Comparison of ENCODE assay signal across 9 cellular contexts in the genomic region with DNA sequence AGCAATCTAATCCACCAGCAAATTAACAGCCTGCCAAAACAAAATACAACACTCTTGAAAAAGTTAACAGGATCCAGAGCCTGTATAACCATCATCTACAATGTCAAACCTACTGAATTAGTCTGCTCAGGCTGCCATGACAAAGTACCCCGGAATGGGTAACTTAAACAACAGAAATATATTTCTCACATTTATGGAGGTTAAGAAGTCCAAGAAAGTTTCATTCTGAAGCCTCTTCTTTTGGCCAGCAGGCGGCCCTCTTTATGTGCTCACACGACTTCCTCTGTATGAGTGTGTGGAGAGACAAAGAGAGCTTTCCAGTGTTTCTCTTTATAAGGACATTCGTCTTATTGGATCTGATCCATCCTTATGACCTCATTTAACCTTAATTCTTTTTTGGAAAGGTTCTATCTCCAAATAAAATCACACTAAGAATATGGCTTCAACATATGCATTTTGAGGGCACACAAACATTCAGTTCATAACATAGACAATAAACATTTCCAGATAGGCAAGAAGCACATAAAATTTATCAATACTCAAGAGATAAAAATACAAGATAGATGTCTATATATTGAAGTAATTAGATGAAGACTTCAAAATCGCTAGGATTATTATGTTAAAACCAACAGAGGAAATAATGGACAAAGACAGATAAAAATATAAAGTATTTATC. TPM values are rescaled to one million over a fixed set of nuclear protein-coding genes. Genes with fewer than 3 reads are reported as not detected.
A peak's percentile ranks its signal among the peaks of the same experiment; 100 is the strongest.
DNase-seq lines count a peak whose midpoint lies in the region; ATAC-seq and TF ChIP-seq lines count a peak whose summit lies in the region.
"Had no signal": no experiment of that assay in that cellular context is flagged by ENCODE, and none has a peak within 500 bp of the region (broad histone marks: within the 10 kb centered on the region; RNA-seq: fewer than 3 reads in every experiment).

No MANE protein-coding gene starts in this region.

- no peak overlapping the region for H3K4me3 ChIP-seq in right atrium auricular region

- H3K27ac Mint-ChIP-seq in activated naive CD8-positive, alpha-beta T cell treated with anti-CD3 and anti-CD28 coated beads, Interleukin-2, amount 50 U/mL, for 24 hours = no peak overlapping the region
- H3K27ac Mint-ChIP-seq: immature natural killer cell had no signal

- H3K4me3 Mint-ChIP-seq in activated naive CD8-positive, alpha-beta T cell treated with anti-CD3 and anti-CD28 coated beads, Interleukin-2, amount 50 U/mL, for 24 hours = no peak overlapping the region
- H3K4me3 Mint-ChIP-seq: immature natural killer cell had no signal

- H3K4me1 ChIP-seq in right atrium auricular region = peaks cover 0 to 3% of the 10 kb centered on the region in 2 donors

- H3K36me3 ChIP-seq in right atrium auricular region = no peaks in the 10 kb centered on the region

- DNase-seq in AML-193 (lab: John Stamatoyannopoulos, UW) = peak; percentile 28 to 41
- DNase-seq in GM13976 (ENCODE audit: low spot score) = peak; percentile 35
- peak; percentile 50 for DNase-seq in LoVo (ENCODE audit: low spot score)
- peak; percentile 17 for DNase-seq in activated naive CD8-positive, alpha-beta T cell treated with anti-CD3 and anti-CD28 coated beads, Interleukin-2, amount 50 U/mL, for 24 hours
- DNase-seq in right atrium auricular region (ENCODE audit: low spot score) = peak; percentile 75
- DNase-seq in stimulated activated CD4-positive, alpha-beta T cell treated with anti-CD3 and anti-CD28 coated beads, Interleukin-4, amount 100 ng/mL, for 1 hour = peak; percentile 16

- in situ Hi-C loops in GM13976 (cut with MboI; ENCODE audit: low sequenced_read_pairs, unreplicated experiment) = no loop called here

- H3K36me3 Mint-ChIP-seq in activated naive CD8-positive, alpha-beta T cell treated with anti-CD3 and anti-CD28 coated beads, Interleukin-2, amount 50 U/mL, for 24 hours (ENCODE audit: low read depth) = no peaks in the 10 kb centered on the region
- H3K36me3 Mint-ChIP-seq: immature natural killer cell had no signal

- peaks cover 34% of the 10 kb centered on the region for H3K27me3 Mint-ChIP-seq in activated naive CD8-positive, alpha-beta T cell treated with anti-CD3 and anti-CD28 coated beads, Interleukin-2, amount 50 U/mL, for 24 hours

- H3K4me1 Mint-ChIP-seq in activated naive CD8-positive, alpha-beta T cell treated with anti-CD3 and anti-CD28 coated beads, Interleukin-2, amount 50 U/mL, for 24 hours = no peaks in the 10 kb centered on the region

- H3K27me3 ChIP-seq in right atrium auricular region = no peaks in the 10 kb centered on the region

- no peaks in the 10 kb centered on the region for H3K9me3 ChIP-seq in right atrium auricular region

- H3K27ac ChIP-seq in right atrium auricular region = no peak overlapping the region

- TF ChIP-seq CTCF in GM13976 (IDR thresholded peaks at IDR 0.05; ENCODE audit: borderline replicate concordance, control extremely low read depth, extremely low read depth, insufficient read depth, missing control alignments) (no peak), right atrium auricular region (IDR thresholded peaks at IDR 0.05) (peak; percentile 31 to 64)

- no peaks in the 10 kb centered on the region for H3K9me3 Mint-ChIP-seq in activated naive CD8-positive, alpha-beta T cell treated with anti-CD3 and anti-CD28 coated beads, Interleukin-2, amount 50 U/mL, for 24 hours
- H3K9me3 Mint-ChIP-seq: immature natural killer cell had no signal

- ATAC-seq in activated naive CD8-positive, alpha-beta T cell treated with anti-CD3 and anti-CD28 coated beads, Interleukin-2, amount 50 U/mL, for 24 hours = no peak
- ATAC-seq in GM21381 (IDR thresholded peaks at IDR 0.05; ENCODE audit: unreplicated experiment) = no peak
- ATAC-seq in HG03039 (IDR thresholded peaks at IDR 0.05; ENCODE audit: unreplicated experiment) = no peak

RNA-seq across cellular contexts. Expression of a gene that starts 5.9 kb away (rescaled TPM):
- 10 to 100 TPM in 1 of 2 donors, 1 to 10 TPM in 1; 9.9 to 12.4 TPM for total RNA-seq in right atrium auricular region

Comparison
In these comparisons a context has a peak if more than half of its experiments do, and no peak if none do; other contexts are left out.
1. DNase-seq: peak in every context shown above with its lines; median percentile 75 in right atrium auricular region; 50 in LoVo; 35 in GM13976; 34 in AML-193; 17 in activated naive CD8-positive, alpha-beta T cell treated with anti-CD3 and anti-CD28 coated beads, Interleukin-2, amount 50 U/mL, for 24 hours; 16 in stimulated activated CD4-positive, alpha-beta T cell treated with anti-CD3 and anti-CD28 coated beads, Interleukin-4, amount 100 ng/mL, for 1 hour.